ENCODE assay signal across 9 cellular contexts in the genomic region with DNA sequence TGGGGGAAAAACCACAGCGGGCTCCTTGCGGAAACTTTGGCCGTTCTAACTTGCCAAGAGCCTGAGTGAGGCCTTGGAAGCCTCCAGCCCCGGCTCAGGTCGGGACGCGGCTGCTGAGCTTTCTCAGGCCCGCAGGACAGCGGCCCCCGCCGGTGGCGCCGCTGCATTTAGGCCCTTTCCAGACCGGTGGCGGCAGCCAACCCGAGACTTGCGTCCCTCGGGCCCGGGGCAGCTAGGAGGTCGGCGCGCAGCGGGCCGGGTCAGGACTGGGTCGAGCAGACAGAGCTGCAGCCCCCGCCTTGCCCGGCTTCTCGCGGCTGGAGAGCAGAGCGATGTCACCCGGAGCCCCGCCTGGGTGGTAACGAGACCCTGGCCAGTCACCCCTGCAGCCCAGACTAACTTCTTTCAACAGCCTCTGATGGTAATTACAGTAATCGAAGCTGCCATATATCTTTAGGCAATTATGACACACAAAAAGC. TPM values are rescaled to one million over a fixed set of nuclear protein-coding genes. Genes with fewer than 3 reads are reported as not detected.
DNase-seq lines count a peak whose midpoint lies in the region; ATAC-seq, FAIRE-seq and TF ChIP-seq lines count a peak whose summit lies in the region.
"Had no signal": no experiment of that assay in that cellular context is flagged by ENCODE, and none has a peak within 500 bp of the region (broad histone marks: within the 10 kb centered on the region; RNA-seq: fewer than 3 reads in every experiment).

No MANE protein-coding gene starts in this region.

- in situ Hi-C loops in HepG2 (cut with HindIII; ENCODE audit: extremely low pct_ligation_motif_present, low pct_unique_long_range_greater_than_20kb): no loop called here

- peak; percentile 49 for DNase-seq in activated T-cell treated with anti-CD3 and anti-CD28 coated beads, Interleukin-2, amount 50 U/mL, for 24 hours
- DNase-seq in activated T-cell treated with anti-CD3 and anti-CD28 coated beads, Interleukin-2, amount 50 U/mL, for 1 hour: no peak
- DNase-seq in body of pancreas: peak in 3 of 4 donors; percentile 16 to 51 (median 43)
- peak; percentile 12 for DNase-seq in HepG2 (ENCODE audit: low spot score)
- peak; percentile 40 to 45 for DNase-seq in thyroid gland
- no peak for DNase-seq in DMS79 treated with DMSO at 0.1 percent for 48 hours (lab: John Stamatoyannopoulos, UW)

- peaks cover 43% of the 10 kb centered on the region for H3K4me1 ChIP-seq in body of pancreas
- peaks cover 19% of the 10 kb centered on the region for H3K4me1 ChIP-seq in HepG2 (ENCODE audit: insufficient read depth, low read length)
- H3K4me1 ChIP-seq in thyroid gland: peaks cover 36 to 51% of the 10 kb centered on the region in 2 donors

- FAIRE-seq in HepG2 (lab: Jason Lieb, UNC): no peak
- FAIRE-seq: G401.6 had no signal

- peaks cover 48% of the 10 kb centered on the region for H3K4me1 Mint-ChIP-seq in activated T-cell treated with anti-CD3 and anti-CD28 coated beads, Interleukin-2, amount 50 U/mL, for 24 hours (ENCODE audit: low read depth)

- H3K27ac Mint-ChIP-seq in activated T-cell treated with anti-CD3 and anti-CD28 coated beads, Interleukin-2, amount 50 U/mL, for 24 hours: no peak overlapping the region

- no peaks in the 10 kb centered on the region for H3K36me3 ChIP-seq in body of pancreas (replicated peaks in 1 of 2; ENCODE audit: insufficient read depth in 1 of 2, low read depth in 2 of 2)
- H3K36me3 ChIP-seq in HepG2 (replicated peaks in 1 of 2; ENCODE audit: control insufficient read depth in 1 of 2, insufficient read depth in 2 of 2, low read length in 2 of 2): no peaks in the 10 kb centered on the region
- H3K36me3 ChIP-seq in thyroid gland: no peaks in the 10 kb centered on the region

- H3K9me3 ChIP-seq in body of pancreas: no peaks in the 10 kb centered on the region
- H3K9me3 ChIP-seq in HepG2 (ENCODE audit: low read length): no peaks in the 10 kb centered on the region
- no peaks in the 10 kb centered on the region for H3K9me3 ChIP-seq in thyroid gland

- no TSS peak for BruUV-seq in HepG2 (replicated peaks; lab: Mats Ljungman, UMichigan)

- peaks cover 93% of the 10 kb centered on the region for H3K27me3 Mint-ChIP-seq in activated T-cell treated with anti-CD3 and anti-CD28 coated beads, Interleukin-2, amount 50 U/mL, for 24 hours

- TF ChIP-seq CTCF in body of pancreas (IDR thresholded peaks at IDR 0.05) (peak in 2 of 7 experiments; percentile 25 to 30), HepG2 (CRISPR knock-in tag; IDR thresholded peaks at IDR 0.05) (peak; percentile 69), thyroid gland (IDR thresholded peaks at IDR 0.05) (peak in 2 of 6 experiments; percentile 12 to 35)

- ATAC-seq in body of pancreas (no peak), HepG2 (peak; percentile 90), GM18858 (IDR thresholded peaks at IDR 0.05; ENCODE audit: unreplicated experiment) (no peak), GM21737 (IDR thresholded peaks at IDR 0.05; ENCODE audit: unreplicated experiment) (no peak)

- no peaks in the 10 kb centered on the region for H3K79me2 ChIP-seq in HepG2 (ENCODE audit: insufficient read depth, low read length)

- no peak overlapping the region for H3K27ac ChIP-seq in body of pancreas
- H3K27ac ChIP-seq in HepG2 (ENCODE audit: extremely low read length, insufficient read depth, low read length): no peak overlapping the region
- no peak overlapping the region for H3K27ac ChIP-seq in thyroid gland

- intact Hi-C loops in body of pancreas (cut with DNase I): no loop called here
- intact Hi-C loops in HepG2 (cut with micrococcal nuclease; ENCODE audit: unreplicated experiment): no loop called here
- intact Hi-C loops in thyroid gland (cut with DNase I): no loop called here

- CTCF ChIA-PET in HepG2 (lab: Yijun Ruan, JAX; ENCODE audit: low intra/inter-chr PET ratio, low total read pairs): no interaction called here

- H3K4me2 ChIP-seq in HepG2 (ENCODE audit: low read depth, low read length): peak overlapping the region; percentile 54

- H2AFZ ChIP-seq in HepG2 (ENCODE audit: low read length): no peak overlapping the region

- TF ChIP-seq EP300 in HepG2 (IDR thresholded peaks at IDR 0.05; ENCODE audit: low read depth in 2 of 2, low read length in 2 of 2) (no peak), HepG2 (CRISPR knock-in tag; IDR thresholded peaks at IDR 0.05; ENCODE audit: borderline replicate concordance) (no peak)

- TF ChIP-seq RAD21 in HepG2 (CRISPR knock-in tag; IDR thresholded peaks at IDR 0.05): peak; percentile 68

- H3K36me3 Mint-ChIP-seq in activated T-cell treated with anti-CD3 and anti-CD28 coated beads, Interleukin-2, amount 50 U/mL, for 24 hours (ENCODE audit: low read depth): no peaks in the 10 kb centered on the region

- H3K9me3 Mint-ChIP-seq in activated T-cell treated with anti-CD3 and anti-CD28 coated beads, Interleukin-2, amount 50 U/mL, for 24 hours: no peaks in the 10 kb centered on the region

- H3K9ac ChIP-seq in HepG2 (ENCODE audit: insufficient read depth, low read depth, low read length): peak overlapping the region; percentile 33; the same call in 1 of the 2 replicates

- TF ChIP-seq POLR2A in body of pancreas (IDR thresholded peaks at IDR 0.05) (no peak), HepG2 (IDR thresholded peaks at IDR 0.05; ENCODE audit: insufficient read depth in 1 of 2, low read depth in 2 of 2, low read length in 2 of 2) (no peak), thyroid gland (IDR thresholded peaks at IDR 0.05) (no peak)

- H3K4me3 ChIP-seq in body of pancreas (no peak overlapping the region), HepG2 (replicated peaks in 1 of 3; ENCODE audit: insufficient read depth in 1 of 3, low read depth in 2 of 3, low read length in 3 of 3) (peak overlapping the region in 1 of 3 experiments; percentile 49; a peak in 1 of 6 replicates), thyroid gland (replicated peaks in 1 of 3) (peak overlapping the region in 1 of 3 donors; percentile 2)

- peaks cover 0 to 68% of the 10 kb centered on the region in 2 donors for H3K27me3 ChIP-seq in body of pancreas
- H3K27me3 ChIP-seq in HepG2 (ENCODE audit: control insufficient read depth in 1 of 2, insufficient read depth in 2 of 2, low read length in 2 of 2): peaks cover 6 to 56% of the 10 kb centered on the region in 2 experiments
- peaks cover 82% of the 10 kb centered on the region for H3K27me3 ChIP-seq in thyroid gland

- H3K4me3 Mint-ChIP-seq in activated T-cell treated with anti-CD3 and anti-CD28 coated beads, Interleukin-2, amount 50 U/mL, for 24 hours: peak overlapping the region; percentile 63

- POLR2A ChIA-PET in HepG2 (lab: Yijun Ruan, JAX): interaction anchor here (0.6 to 0.9 kb wide), 2 partner anchors 32 to 825 kb away, joined by 3 read pairs; no protein-coding TSS in a partner anchor

- no peaks in the 10 kb centered on the region for H4K20me1 ChIP-seq in HepG2 (ENCODE audit: insufficient read depth, low read length)

- 3 to 29% methylated on average over 7 to 19 of the region's 34 CpGs for WGBS in body of pancreas, 2 donors
- 20% methylated on average over 6 of the region's 34 CpGs for WGBS in HepG2 (ENCODE audit: low lambda C conversion rate)
- 1 to 3% methylated on average over 7 to 27 of the region's 34 CpGs for WGBS in thyroid gland, 2 donors

TF ChIP-seq in HepG2, 621 proteins besides CTCF, POLR2A, EP300 and RAD21 (continues in another document):
- TF ChIP-seq HNRNPLL (IDR thresholded peaks at IDR 0.05; ENCODE audit: low read depth, low read length, poor library complexity, severe bottlenecking) (peak; percentile 38), STAG1 (CRISPR knock-in tag; IDR thresholded peaks at IDR 0.05) (peak; percentile 54), MAFK (conservative IDR thresholded peaks at IDR 0.05 in 1 of 2, IDR thresholded peaks at IDR 0.05 in 1 of 2; ENCODE audit: low read length in 2 of 2) (no peak)
- TF ChIP-seq, protein P1, sequence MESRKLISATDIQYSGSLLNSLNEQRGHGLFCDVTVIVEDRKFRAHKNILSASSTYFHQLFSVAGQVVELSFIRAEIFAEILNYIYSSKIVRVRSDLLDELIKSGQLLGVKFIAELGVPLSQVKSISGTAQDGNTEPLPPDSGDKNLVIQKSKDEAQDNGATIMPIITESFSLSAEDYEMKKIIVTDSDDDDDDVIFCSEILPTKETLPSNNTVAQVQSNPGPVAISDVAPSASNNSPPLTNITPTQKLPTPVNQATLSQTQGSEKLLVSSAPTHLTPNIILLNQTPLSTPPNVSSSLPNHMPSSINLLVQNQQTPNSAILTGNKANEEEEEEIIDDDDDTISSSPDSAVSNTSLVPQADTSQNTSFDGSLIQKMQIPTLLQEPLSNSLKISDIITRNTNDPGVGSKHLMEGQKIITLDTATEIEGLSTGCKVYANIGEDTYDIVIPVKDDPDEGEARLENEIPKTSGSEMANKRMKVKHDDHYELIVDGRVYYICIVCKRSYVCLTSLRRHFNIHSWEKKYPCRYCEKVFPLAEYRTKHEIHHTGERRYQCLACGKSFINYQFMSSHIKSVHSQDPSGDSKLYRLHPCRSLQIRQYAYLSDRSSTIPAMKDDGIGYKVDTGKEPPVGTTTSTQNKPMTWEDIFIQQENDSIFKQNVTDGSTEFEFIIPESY (CRISPR knock-in tag; IDR thresholded peaks at IDR 0.05): peak; percentile 87

RNA-seq across cellular contexts. Expression of a gene that starts 2.7 kb away (rescaled TPM):
- total RNA-seq in body of pancreas (not detected), HepG2 (2016; rRNA removed; fragmentation: Illumina TruSeq; extraction: Trizol) (not detected in 2 replicates), thyroid gland (not detected)
- not detected in 2 replicates for total RNA-seq in HepG2 (2016; cell fraction: cytosol; rRNA removed; fragmentation: Illumina TruSeq; extraction: Trizol; ENCODE audit: low read depth)
- not detected in 2 replicates for total RNA-seq in HepG2 (2016; cell fraction: insoluble cytoplasmic fraction; rRNA removed; fragmentation: Illumina TruSeq; extraction: Trizol)
- total RNA-seq in HepG2 (2016; cell fraction: membrane; rRNA removed; fragmentation: Illumina TruSeq; extraction: Trizol): not detected in 2 replicates
- not detected in 2 replicates for total RNA-seq in HepG2 (2016; cell fraction: nucleus; rRNA removed; fragmentation: Illumina TruSeq; extraction: Trizol)
- not detected in 2 replicates for polyA plus RNA-seq in HepG2 (2011; rRNA removed)
- polyA plus RNA-seq in HepG2 (2011; cell fraction: cytosol; rRNA removed): not detected in 2 replicates
- polyA plus RNA-seq in HepG2 (2011; cell fraction: nucleus; rRNA removed): not detected in 2 replicates
- polyA plus RNA-seq in HepG2 (2012): not detected in 2 replicates
- not detected in 2 replicates for polyA plus RNA-seq in HepG2 (2016; cell fraction: cytosol; fragmentation: Illumina TruSeq; extraction: Trizol; ENCODE audit: low read depth)
- polyA plus RNA-seq in HepG2 (2016; cell fraction: insoluble cytoplasmic fraction; fragmentation: Illumina TruSeq; extraction: Trizol; ENCODE audit: low read depth): not detected in 2 replicates
- polyA plus RNA-seq in HepG2 (2016; cell fraction: membrane; fragmentation: Illumina TruSeq; extraction: Trizol; ENCODE audit: low read depth): not detected in 2 replicates
- polyA plus RNA-seq in HepG2 (2016; cell fraction: nucleus; fragmentation: Illumina TruSeq; extraction: Trizol; ENCODE audit: insufficient read depth, low read depth): not detected in 2 replicates
- not detected in 2 replicates for polyA minus RNA-seq in HepG2 (2011; rRNA and poly(A)+ RNA removed; ENCODE audit: low replicate concordance)
- polyA minus RNA-seq in HepG2 (2011; cell fraction: cytosol; rRNA and poly(A)+ RNA removed): not detected in 2 replicates
- polyA minus RNA-seq in HepG2 (2011; cell fraction: nucleus; rRNA and poly(A)+ RNA removed): not detected in 2 replicates

Comparison
In these comparisons a context has a peak if more than half of its experiments do, and no peak if none do; other contexts are left out.
1. DNase-seq: peak in activated T-cell treated with anti-CD3 and anti-CD28 coated beads, Interleukin-2, amount 50 U/mL, for 24 hours (single experiment), body of pancreas (3 of 4), HepG2 (single experiment) and thyroid gland (2 of 2); none in activated T-cell treated with anti-CD3 and anti-CD28 coated beads, Interleukin-2, amount 50 U/mL, for 1 hour (single experiment) and DMS79 treated with DMSO at 0.1 percent for 48 hours (single experiment).